In genomic region chr12:34604227-34604626, GRCh38 we compare ENCODE assay signal across 19 cellular contexts.
"Had no signal": no experiment of that assay in that cellular context is flagged by ENCODE, and none has a peak within 500 bp of the region (broad histone marks: within the 10 kb centered on the region; RNA-seq: fewer than 3 reads in every experiment).

No MANE protein-coding gene starts in this region.

- H3K36me3 Mint-ChIP-seq: activated naive CD8-positive, alpha-beta T cell had no signal

- H3K27me3 Mint-ChIP-seq: activated naive CD8-positive, alpha-beta T cell; dendritic cell treated with granulocyte-macrophage colony-stimulating factor and Interleukin-4, amounts not matched to agents 40 ng/mL and 50 ng/mL, for 4 days had no signal

- H3K27ac ChIP-seq: esophagus squamous epithelium, ovary, tibial nerve had no signal

- H3K9me3 ChIP-seq: ovary had no signal

- ATAC-seq: naive thymus-derived CD8-positive, alpha-beta T cell had no signal

- DNase-seq: activated CD4-positive, alpha-beta T cell treated with anti-CD3 and anti-CD28 coated beads for 1 hour; activated CD8-positive, alpha-beta memory T cell treated with anti-CD3 and anti-CD28 coated beads for 24 hours; activated CD8-positive, alpha-beta memory T cell treated with anti-CD3 and anti-CD28 coated beads, Interleukin-2, amount 50 U/mL, for 48 hours; activated gamma-delta T cell; cerebellar nuclear complex; effector CD8-positive, alpha-beta T cell; esophagus squamous epithelium; mesendoderm; ovary; stimulated activated CD4-positive, alpha-beta T cell treated with anti-CD3 and anti-CD28 coated beads, Interleukin-12 subunit alpha, Interleukin-12 subunit beta, amount 100 ng/mL, for 4 hours; stimulated activated CD4-positive, alpha-beta T cell treated with anti-CD3 and anti-CD28 coated beads, Interleukin-1b, Interleukin-23, amount 100 ng/mL, for 48 hours; stimulated activated CD8-positive, alpha-beta memory T cell treated with anti-CD3 and anti-CD28 coated beads, Interleukin-4, amount 100 ng/mL, for 48 hours; stimulated activated naive CD4-positive, alpha-beta T cell treated with Interleukin-2 at 50 U/mL for 16 hours; substantia nigra had no signal

- H3K4me1 ChIP-seq: esophagus squamous epithelium, tibial nerve had no signal

- H3K27ac Mint-ChIP-seq: activated naive CD8-positive, alpha-beta T cell; dendritic cell treated with granulocyte-macrophage colony-stimulating factor and Interleukin-4, amounts not matched to agents 40 ng/mL and 50 ng/mL, for 4 days; naive thymus-derived CD8-positive, alpha-beta T cell; T-helper 1 cell treated with Interleukin-12 subunit alpha and Interleukin-12 subunit beta and Interleukin-4 antibody, amounts not matched to agents 30 μg/mL and 1 μg/mL, for 36 hours had no signal

- H3K4me3 ChIP-seq: esophagus squamous epithelium, ovary, tibial nerve had no signal

- H3K27me3 ChIP-seq: esophagus squamous epithelium, ovary, tibial nerve had no signal

- H3K36me3 ChIP-seq: esophagus squamous epithelium, ovary, tibial nerve had no signal

- H3K4me3 Mint-ChIP-seq: activated naive CD8-positive, alpha-beta T cell; dendritic cell treated with granulocyte-macrophage colony-stimulating factor and Interleukin-4, amounts not matched to agents 40 ng/mL and 50 ng/mL, for 4 days; naive thymus-derived CD8-positive, alpha-beta T cell; T-helper 1 cell treated with Interleukin-12 subunit alpha and Interleukin-12 subunit beta and Interleukin-4 antibody, amounts not matched to agents 30 μg/mL and 1 μg/mL, for 36 hours had no signal
